ENCODE assay signal across 10 cellular contexts in genomic region chr21:26965567-26966359, GRCh38. TPM values are rescaled to one million over a fixed set of nuclear protein-coding genes. Genes with fewer than 3 reads are reported as not detected.
DNase-seq lines count a peak whose midpoint lies in the region; ATAC-seq, FAIRE-seq and TF ChIP-seq lines count a peak whose summit lies in the region.
"Had no signal": no experiment of that assay in that cellular context is flagged by ENCODE, and none has a peak within 500 bp of the region (broad histone marks: within the 10 kb centered on the region; RNA-seq: fewer than 3 reads in every experiment).

No MANE protein-coding gene starts in this region.

- peak overlapping the region; percentile 63 for H3K4me3 ChIP-seq in PC-3 (ENCODE audit: low read length)
- H3K4me3 ChIP-seq in gastroesophageal sphincter: peak overlapping the region; percentile 43 to 83
- peak overlapping the region; percentile 82 for H3K4me3 ChIP-seq in osteoblast (ENCODE audit: insufficient read depth, low read length)
- no peak overlapping the region for H3K4me3 ChIP-seq in CD8-positive, alpha-beta memory T cell (ENCODE audit: low read length)

- peaks cover 26 to 29% of the 10 kb centered on the region in 2 donors for H3K27me3 Mint-ChIP-seq in CD8-positive, alpha-beta memory T cell

- H4K20me1 ChIP-seq in PC-3 (ENCODE audit: low read length) (no peaks in the 10 kb centered on the region), osteoblast (ENCODE audit: insufficient read depth, low read length) (no peaks in the 10 kb centered on the region)

- H3K9ac ChIP-seq in PC-3 (ENCODE audit: low read length): no peak overlapping the region

- no peak overlapping the region for H3K27ac Mint-ChIP-seq in CD8-positive, alpha-beta memory T cell
- H3K27ac Mint-ChIP-seq: memory B cell had no signal

- no peak overlapping the region for H3K4me3 Mint-ChIP-seq in CD8-positive, alpha-beta memory T cell
- H3K4me3 Mint-ChIP-seq: memory B cell had no signal

- ATAC-seq in PC-3: peak; percentile 50
- ATAC-seq in gastroesophageal sphincter: peak; percentile 34
- no peak for ATAC-seq in GM21529 (IDR thresholded peaks at IDR 0.05; ENCODE audit: unreplicated experiment)
- ATAC-seq in GM18861 (IDR thresholded peaks at IDR 0.05; ENCODE audit: unreplicated experiment): no peak

- no peaks in the 10 kb centered on the region for H3K9me2 ChIP-seq in PC-3 (replicated peaks; ENCODE audit: low read length)

- DNase-seq in D341Med (ENCODE audit: low spot score): peak; percentile 82
- no peak for DNase-seq in PC-3
- DNase-seq in osteoblast (ENCODE audit: insufficient read length, low spot score, missing footprints): peak; percentile 91
- DNase-seq in CD8-positive, alpha-beta memory T cell: no peak
- no peak for DNase-seq in D721Med (ENCODE audit: insufficient read length, low spot score)

- WGBS in gastroesophageal sphincter (ENCODE audit: low coverage in 1 of 2), 2 donors: no CpG with 5 or more reads among the region's 90 CpGs

- POLR2A ChIA-PET in PC-3 (lab: Charles Lee; ENCODE audit: unreplicated experiment): no interaction called here
- POLR2A ChIA-PET in CD8-positive, alpha-beta memory T cell (lab: Charles Lee): no interaction called here

- H3K36me3 ChIP-seq in PC-3 (ENCODE audit: low read depth, low read length) (no peaks in the 10 kb centered on the region), gastroesophageal sphincter (no peaks in the 10 kb centered on the region), osteoblast (ENCODE audit: insufficient read depth, low read length) (peaks cover 4% of the 10 kb centered on the region)
- H3K36me3 ChIP-seq in CD8-positive, alpha-beta memory T cell (ENCODE audit: insufficient read depth, low read length): no peaks in the 10 kb centered on the region

- no peak for TF ChIP-seq EP300 in gastroesophageal sphincter (IDR thresholded peaks at IDR 0.05)

- H3K27ac ChIP-seq in PC-3 (ENCODE audit: low read length) (no peak overlapping the region), gastroesophageal sphincter (peak overlapping the region; percentile 3 to 90 (median 88)), osteoblast (ENCODE audit: low read depth, low read length) (peak overlapping the region; percentile 86)
- no peak overlapping the region for H3K27ac ChIP-seq in CD8-positive, alpha-beta memory T cell (ENCODE audit: low read depth, low read length)

- H3K4me1 ChIP-seq in PC-3 (ENCODE audit: insufficient read depth, low read length) (no peaks in the 10 kb centered on the region), gastroesophageal sphincter (peaks cover 0 to 68% (median 5%) of the 10 kb centered on the region in 3 donors), osteoblast (ENCODE audit: insufficient read depth, low read length) (peaks cover 37% of the 10 kb centered on the region)
- H3K4me1 ChIP-seq in CD8-positive, alpha-beta memory T cell (ENCODE audit: insufficient read depth, low read length): no peaks in the 10 kb centered on the region

- no peak for TF ChIP-seq CTCF in PC-3 (conservative IDR thresholded peaks at IDR 0.05; ENCODE audit: low read depth, low read length)
- TF ChIP-seq CTCF in gastroesophageal sphincter (IDR thresholded peaks at IDR 0.05): peak in 3 of 4 experiments; percentile 50 to 79 (median 63)
- peak; percentile 27 for TF ChIP-seq CTCF in osteoblast (IDR thresholded peaks at IDR 0.05; ENCODE audit: extremely low read depth, low read depth, low read length)
- TF ChIP-seq CTCF in D721Med (IDR thresholded peaks at IDR 0.05; ENCODE audit: insufficient read depth, missing control alignments): no peak

- no TSS peak for BruUV-seq in PC-3 (replicated peaks; lab: Mats Ljungman, UMichigan)

- H3K9me3 ChIP-seq in PC-3 (ENCODE audit: low read length) (no peaks in the 10 kb centered on the region), gastroesophageal sphincter (no peaks in the 10 kb centered on the region), osteoblast (ENCODE audit: low read depth, low read length) (no peaks in the 10 kb centered on the region)
- H3K9me3 ChIP-seq in CD8-positive, alpha-beta memory T cell (ENCODE audit: low read length): no peaks in the 10 kb centered on the region

- no peaks in the 10 kb centered on the region for H3K36me3 Mint-ChIP-seq in CD8-positive, alpha-beta memory T cell
- H3K36me3 Mint-ChIP-seq: memory B cell had no signal

- H3K27me3 ChIP-seq in PC-3 (ENCODE audit: low read length) (peaks cover 18% of the 10 kb centered on the region), gastroesophageal sphincter (peaks cover 16% of the 10 kb centered on the region), osteoblast (ENCODE audit: insufficient read depth, low read length) (no peaks in the 10 kb centered on the region)
- no peaks in the 10 kb centered on the region for H3K27me3 ChIP-seq in CD8-positive, alpha-beta memory T cell (ENCODE audit: insufficient read depth, low read length, poor library complexity, severe bottlenecking)

- H3K79me2 ChIP-seq in PC-3 (ENCODE audit: low read length) (no peaks in the 10 kb centered on the region), osteoblast (ENCODE audit: insufficient read depth, low read length) (peaks cover 22% of the 10 kb centered on the region)

- H3F3A ChIP-seq in PC-3 (ENCODE audit: low read length, unreplicated experiment): no peaks in the 10 kb centered on the region

- FAIRE-seq in D721Med (lab: Jason Lieb, UNC): no peak

- H3K4me1 Mint-ChIP-seq in CD8-positive, alpha-beta memory T cell: no peaks in the 10 kb centered on the region
- H3K4me1 Mint-ChIP-seq: memory B cell had no signal

- intact Hi-C loops in PC-3 (cut with micrococcal nuclease): loop anchor here (10.0 kb wide), 1 partner anchor 599 kb away; no protein-coding TSS in a partner anchor

- H3K4me2 ChIP-seq in PC-3 (ENCODE audit: low read length): peak overlapping the region; percentile 94
- peak overlapping the region; percentile 84 for H3K4me2 ChIP-seq in osteoblast (ENCODE audit: insufficient read depth, low read length)

- TF ChIP-seq POLR2A in gastroesophageal sphincter (IDR thresholded peaks at IDR 0.05): peak; percentile 12 to 32

- CTCF ChIA-PET in PC-3 (lab: Charles Lee): no interaction called here
- CTCF ChIA-PET in CD8-positive, alpha-beta memory T cell (lab: Charles Lee): no interaction called here

- H2AFZ ChIP-seq in PC-3 (ENCODE audit: low read length) (peak overlapping the region; percentile 53; the same call in 1 of the 2 replicates), osteoblast (ENCODE audit: low read length) (peak overlapping the region; percentile 71)

- H3K9me3 Mint-ChIP-seq in CD8-positive, alpha-beta memory T cell: peaks cover 0 to 4% (median 3%) of the 10 kb centered on the region in 5 donors

RNA-seq across cellular contexts. Expression of gene ADAMTS5, which starts 1.1 kb away (rescaled TPM):
- total RNA-seq in PC-3 (2014; rRNA removed): not detected in 2 replicates
- 10 to 100 TPM; 16.8 to 55.8 (median 29.0) TPM for total RNA-seq in gastroesophageal sphincter
- 38.9 and 39.1 TPM in 2 replicates for total RNA-seq in osteoblast
- not detected for total RNA-seq in CD8-positive, alpha-beta memory T cell
- polyA plus RNA-seq in CD8-positive, alpha-beta memory T cell: not detected
- total RNA-seq: T-helper 2 cell treated with Interferon-gamma antibody and Interleukin-4, amounts not matched to agents 100 ng/mL and 5 ng/mL, for 36 hours had no signal

Comparison
In these comparisons a context has a peak if more than half of its experiments do, and no peak if none do; other contexts are left out.
1. DNase-seq: peak in D341Med (single experiment) and osteoblast (single experiment); none in PC-3 (single experiment), CD8-positive, alpha-beta memory T cell (0 of 5) and D721Med (single experiment).
2. ATAC-seq: peak in PC-3 (single experiment) and gastroesophageal sphincter (single experiment); none in GM21529 (single experiment) and GM18861 (single experiment).
3. H3K27ac ChIP-seq: peak in gastroesophageal sphincter (4 of 4) and osteoblast (single experiment); none in PC-3 (single experiment) and CD8-positive, alpha-beta memory T cell (single experiment).
4. CTCF ChIP-seq: peak in gastroesophageal sphincter (3 of 4) and osteoblast (single experiment); none in PC-3 (single experiment) and D721Med (single experiment).
5. RNA of gene ADAMTS5, which starts 1.1 kb away (total RNA-seq): 38.9 to 39.1 TPM in osteoblast and 16.8 to 55.8 TPM in gastroesophageal sphincter; not detected in PC-3 and not detected in CD8-positive, alpha-beta memory T cell; every median in the first group is over 10 times any median in the second.